Comparison of ENCODE assay signal across 17 cellular contexts in the genomic region with DNA sequence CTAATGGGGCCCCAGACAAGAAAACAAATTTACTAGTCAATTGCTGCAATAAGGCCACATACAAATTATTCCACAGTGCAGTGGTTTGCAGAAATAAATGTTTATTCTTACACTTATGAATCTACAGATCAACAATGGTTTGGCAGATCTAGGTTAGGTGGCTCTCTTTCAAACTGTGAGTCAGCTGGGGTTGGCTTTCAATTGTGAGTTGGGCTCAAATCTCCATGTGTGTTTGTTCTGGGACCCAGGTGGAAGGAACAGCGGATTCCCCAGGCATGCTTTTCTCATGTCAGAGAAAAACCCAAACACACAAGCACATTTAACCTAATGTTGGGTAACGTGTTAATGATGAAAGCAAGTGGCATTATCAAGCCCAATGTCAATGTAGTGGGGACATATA. TPM values are rescaled to one million over a fixed set of nuclear protein-coding genes. Genes with fewer than 3 reads are reported as not detected.
DNase-seq lines count a peak whose midpoint lies in the region; ATAC-seq and TF ChIP-seq lines count a peak whose summit lies in the region.
"Had no signal": no experiment of that assay in that cellular context is flagged by ENCODE, and none has a peak within 500 bp of the region (broad histone marks: within the 10 kb centered on the region; RNA-seq: fewer than 3 reads in every experiment).

No MANE protein-coding gene starts in this region.

- TF ChIP-seq CTCF in left lung (IDR thresholded peaks at IDR 0.05): no peak

- H3K27me3 ChIP-seq in MG63: no peaks in the 10 kb centered on the region
- H3K27me3 ChIP-seq in left lung: no peaks in the 10 kb centered on the region
- H3K27me3 ChIP-seq: BLaER1 treated with 17β-estradiol and CSF1 and Interleukin-3, amounts not matched to agents 10 nM and 100 nM had no signal

- no peak overlapping the region for H3K27ac ChIP-seq in left lung
- H3K27ac ChIP-seq: 22Rv1; A549; BLaER1 treated with 17β-estradiol and CSF1 and Interleukin-3, amounts not matched to agents 10 nM and 100 nM; C4-2B had no signal

- H3K9me3 ChIP-seq in MG63: peaks cover 4% of the 10 kb centered on the region; the same call in 1 of the 2 replicates
- no peaks in the 10 kb centered on the region for H3K9me3 ChIP-seq in left lung
- H3K9me3 ChIP-seq: A549 had no signal

- intact Hi-C loops in left lung (cut with DNase I): no loop called here

- no peaks in the 10 kb centered on the region for H3K4me1 ChIP-seq in left lung
- H3K4me1 ChIP-seq: A549, Caco-2 had no signal

- ATAC-seq in left lung: peak; percentile 19
- ATAC-seq in stimulated activated naive CD8-positive, alpha-beta T cell treated with anti-CD3 and anti-CD28 coated beads, Interleukin-15, amount 100 ng/mL, for 72 hours: no peak
- ATAC-seq: A549; CD8-positive, alpha-beta T cell had no signal

- no peaks in the 10 kb centered on the region for H3K36me3 ChIP-seq in MG63
- H3K36me3 ChIP-seq in left lung: no peaks in the 10 kb centered on the region
- H3K36me3 ChIP-seq: BLaER1 treated with 17β-estradiol and CSF1 and Interleukin-3, amounts not matched to agents 10 nM and 100 nM had no signal

- no peak overlapping the region for H3K4me3 Mint-ChIP-seq in stimulated activated naive CD8-positive, alpha-beta T cell treated with anti-CD3 and anti-CD28 coated beads, Interleukin-15, amount 100 ng/mL, for 72 hours
- H3K4me3 Mint-ChIP-seq: B cell; CD4-positive, alpha-beta T cell; CD8-positive, alpha-beta T cell had no signal

- peaks cover 50% of the 10 kb centered on the region for H3K27me3 Mint-ChIP-seq in stimulated activated naive CD8-positive, alpha-beta T cell treated with anti-CD3 and anti-CD28 coated beads, Interleukin-15, amount 100 ng/mL, for 72 hours

- peaks cover 2% of the 10 kb centered on the region for H3K4me1 Mint-ChIP-seq in stimulated activated naive CD8-positive, alpha-beta T cell treated with anti-CD3 and anti-CD28 coated beads, Interleukin-15, amount 100 ng/mL, for 72 hours
- H3K4me1 Mint-ChIP-seq: B cell had no signal

- H3K4me3 ChIP-seq in MG63: no peak overlapping the region
- H3K4me3 ChIP-seq in left lung: no peak overlapping the region
- H3K4me3 ChIP-seq: A549; BLaER1 treated with 17β-estradiol and CSF1 and Interleukin-3, amounts not matched to agents 10 nM and 100 nM had no signal

- DNase-seq in MG63 (peak; percentile 59), fibroblast of gingiva (ENCODE audit: low read depth) (peak; percentile 6), left lung (no peak)
- DNase-seq in stimulated activated naive CD8-positive, alpha-beta T cell treated with anti-CD3 and anti-CD28 coated beads, Interleukin-15, amount 100 ng/mL, for 72 hours: no peak
- no peak for DNase-seq in stimulated activated CD4-positive, alpha-beta T cell treated with anti-CD3 and anti-CD28 coated beads, Interleukin-2, amount 100 ng/mL, for 24 hours
- DNase-seq: AML-193; Caco-2; Calu3; CD4-positive, alpha-beta T cell; CD8-positive, alpha-beta T cell; DMS79 treated with DMSO at 0.1 percent for 48 hours; GF-D8 had no signal

- no peak overlapping the region for H3K27ac Mint-ChIP-seq in stimulated activated naive CD8-positive, alpha-beta T cell treated with anti-CD3 and anti-CD28 coated beads, Interleukin-15, amount 100 ng/mL, for 72 hours
- H3K27ac Mint-ChIP-seq: B cell; CD4-positive, alpha-beta T cell; CD8-positive, alpha-beta T cell had no signal

- H3K9me3 Mint-ChIP-seq in stimulated activated naive CD8-positive, alpha-beta T cell treated with anti-CD3 and anti-CD28 coated beads, Interleukin-15, amount 100 ng/mL, for 72 hours: peaks cover 1 to 4% of the 10 kb centered on the region in 2 donors

RNA-seq across cellular contexts. Expression of a gene that starts 25.6 kb away (rescaled TPM):
- total RNA-seq in MG63 (2014; rRNA removed; shearing (Covaris generic); ENCODE audit: low replicate concordance): 1.5 and 9.7 TPM in 2 replicates
- 100 to 1,000 TPM in 1 of 2 donors, 10 to 100 TPM in 1; 89.5 to 107 TPM for total RNA-seq in left lung
- total RNA-seq: Calu3 had no signal

Comparison
In these comparisons a context has a peak if more than half of its experiments do, and no peak if none do; other contexts are left out.
1. DNase-seq: peak in MG63 (single experiment) and fibroblast of gingiva (single experiment); none in left lung (0 of 2), stimulated activated naive CD8-positive, alpha-beta T cell treated with anti-CD3 and anti-CD28 coated beads, Interleukin-15, amount 100 ng/mL, for 72 hours (0 of 2) and stimulated activated CD4-positive, alpha-beta T cell treated with anti-CD3 and anti-CD28 coated beads, Interleukin-2, amount 100 ng/mL, for 24 hours (0 of 2).